8 cellular contexts compared by ENCODE assay signal in genomic region chr2:64873472-64873924, GRCh38.
A peak's percentile ranks its signal among the peaks of the same experiment; 100 is the strongest.
DNase-seq lines count a peak whose midpoint lies in the region; ATAC-seq and TF ChIP-seq lines count a peak whose summit lies in the region.

No MANE protein-coding gene starts in this region.

- peaks cover 6% of the 10 kb centered on the region for H3K4me1 Mint-ChIP-seq in activated T-helper 2 cell treated with anti-CD3 and anti-CD28 coated beads, Interferon-gamma antibody, Interleukin-2, Interleukin-4, amounts not matched to agents 10 μg/mL and 5 μg/mL and 100 μg/mL, durations not matched to agents 14 hours and 24 hours and 36 hours (ENCODE audit: low read depth)
- peaks cover 9% of the 10 kb centered on the region for H3K4me1 Mint-ChIP-seq in glutamatergic neuron (ENCODE audit: low read depth, unreplicated experiment)

- H3K36me3 ChIP-seq in DND-41 (ENCODE audit: insufficient read depth, low read length) (no peaks in the 10 kb centered on the region), upper lobe of right lung (no peaks in the 10 kb centered on the region)

- H3K9ac ChIP-seq in DND-41 (ENCODE audit: low read depth, low read length) = no peak overlapping the region

- no peaks in the 10 kb centered on the region for H3K79me2 ChIP-seq in DND-41 (ENCODE audit: insufficient read depth, low read length)

- H3K36me3 Mint-ChIP-seq in activated T-helper 2 cell treated with anti-CD3 and anti-CD28 coated beads, Interferon-gamma antibody, Interleukin-2, Interleukin-4, amounts not matched to agents 10 μg/mL and 5 μg/mL and 100 μg/mL, durations not matched to agents 14 hours and 24 hours and 36 hours (ENCODE audit: low read depth) = no peaks in the 10 kb centered on the region
- H3K36me3 Mint-ChIP-seq in glutamatergic neuron (ENCODE audit: unreplicated experiment) = no peaks in the 10 kb centered on the region

- H3K9me3 ChIP-seq in DND-41 (ENCODE audit: insufficient read depth, low read length, severe bottlenecking) (no peaks in the 10 kb centered on the region), upper lobe of right lung (no peaks in the 10 kb centered on the region)

- H3K4me2 ChIP-seq in DND-41 (ENCODE audit: insufficient read depth, low read length) = peak overlapping the region; percentile 28

- H2AFZ ChIP-seq in DND-41 (ENCODE audit: low read depth, low read length) = peak overlapping the region; percentile 58

- H4K20me1 ChIP-seq in DND-41 (ENCODE audit: insufficient read depth, low read length) = no peaks in the 10 kb centered on the region

- no peaks in the 10 kb centered on the region for H3K27me3 ChIP-seq in DND-41 (ENCODE audit: insufficient read depth, low read length, poor library complexity)
- no peaks in the 10 kb centered on the region for H3K27me3 ChIP-seq in upper lobe of right lung

- no peaks in the 10 kb centered on the region for H3K9me3 Mint-ChIP-seq in activated T-helper 2 cell treated with anti-CD3 and anti-CD28 coated beads, Interferon-gamma antibody, Interleukin-2, Interleukin-4, amounts not matched to agents 10 μg/mL and 5 μg/mL and 100 μg/mL, durations not matched to agents 14 hours and 24 hours and 36 hours
- H3K9me3 Mint-ChIP-seq in glutamatergic neuron (ENCODE audit: unreplicated experiment) = no peaks in the 10 kb centered on the region

- peak; percentile 96 for TF ChIP-seq CTCF in DND-41 (IDR thresholded peaks at IDR 0.05; ENCODE audit: borderline replicate concordance, extremely low read depth, low read length, poor library complexity, severe bottlenecking)
- TF ChIP-seq CTCF in glutamatergic neuron (IDR thresholded peaks at IDR 0.05; ENCODE audit: partially characterized antibody, unreplicated experiment) = peak; percentile 99
- TF ChIP-seq CTCF in upper lobe of right lung (IDR thresholded peaks at IDR 0.05) = peak; percentile 98

- H3K27me3 Mint-ChIP-seq in activated T-helper 2 cell treated with anti-CD3 and anti-CD28 coated beads, Interferon-gamma antibody, Interleukin-2, Interleukin-4, amounts not matched to agents 10 μg/mL and 5 μg/mL and 100 μg/mL, durations not matched to agents 14 hours and 24 hours and 36 hours (ENCODE audit: low read depth) = peaks cover 12% of the 10 kb centered on the region
- H3K27me3 Mint-ChIP-seq in glutamatergic neuron (ENCODE audit: unreplicated experiment) = peaks cover 4% of the 10 kb centered on the region

- no peak overlapping the region for H3K27ac ChIP-seq in DND-41 (ENCODE audit: low read length)
- no peak overlapping the region for H3K27ac ChIP-seq in upper lobe of right lung

- H3K4me3 Mint-ChIP-seq in activated T-helper 2 cell treated with anti-CD3 and anti-CD28 coated beads, Interferon-gamma antibody, Interleukin-2, Interleukin-4, amounts not matched to agents 10 μg/mL and 5 μg/mL and 100 μg/mL, durations not matched to agents 14 hours and 24 hours and 36 hours (ENCODE audit: low read depth) = no peak overlapping the region
- H3K4me3 Mint-ChIP-seq in glutamatergic neuron (ENCODE audit: unreplicated experiment) = no peak overlapping the region

- H3K27ac Mint-ChIP-seq in activated T-helper 2 cell treated with anti-CD3 and anti-CD28 coated beads, Interferon-gamma antibody, Interleukin-2, Interleukin-4, amounts not matched to agents 10 μg/mL and 5 μg/mL and 100 μg/mL, durations not matched to agents 14 hours and 24 hours and 36 hours = peak overlapping the region; percentile 12
- no peak overlapping the region for H3K27ac Mint-ChIP-seq in glutamatergic neuron (ENCODE audit: unreplicated experiment)

- H3K4me1 ChIP-seq in DND-41 (ENCODE audit: insufficient read depth, low read length) (peaks cover 3% of the 10 kb centered on the region), upper lobe of right lung (peaks cover 6% of the 10 kb centered on the region)

- H3K4me3 ChIP-seq in DND-41 (ENCODE audit: low read depth in 1 of 2, low read length in 2 of 2) = no peak overlapping the region
- H3K4me3 ChIP-seq in upper lobe of right lung = peak overlapping the region; percentile 20

- intact Hi-C loops in activated T-helper 2 cell treated with anti-CD3 and anti-CD28 coated beads, Interferon-gamma antibody, Interleukin-2, Interleukin-4, amounts not matched to agents 10 μg/mL and 5 μg/mL and 100 μg/mL, durations not matched to agents 14 hours and 24 hours and 36 hours (cut with micrococcal nuclease) = loop anchor here (1.0 to 2.0 kb wide), 3 partner anchors 286 to 543 kb away; no protein-coding TSS in a partner anchor
- intact Hi-C loops in posterior vena cava (cut with DNase I) (no loop called here), upper lobe of right lung (cut with DNase I) (no loop called here)

- DNase-seq in DND-41 (peak; percentile 76), HuH-7 (ENCODE audit: low spot score) (peak; percentile 90), RPMI7951 (ENCODE audit: low read depth) (peak; percentile 40), glutamatergic neuron (peak; percentile 90), posterior vena cava (ENCODE audit: low spot score) (peak; percentile 94), upper lobe of right lung (peak; percentile 91)
- peak; percentile 73 for DNase-seq in activated T-helper 2 cell treated with anti-CD3 and anti-CD28 coated beads, Interferon-gamma antibody, Interleukin-2, Interleukin-4, amounts not matched to agents 10 μg/mL and 5 μg/mL and 100 μg/mL, durations not matched to agents 14 hours and 24 hours and 36 hours (ENCODE audit: low spot score)

- ATAC-seq in DND-41 (ENCODE audit: insufficient read depth, low read depth) (peak; percentile 97), GM21515 (IDR thresholded peaks at IDR 0.05; ENCODE audit: unreplicated experiment) (peak; percentile 87), upper lobe of right lung (peak; percentile 98)

Comparison
In these comparisons a context has a peak if more than half of its experiments do, and no peak if none do; other contexts are left out.
1. DNase-seq: peak in every context shown above with its lines; median percentile 94 in posterior vena cava; 91 in upper lobe of right lung; 90 in HuH-7; 90 in glutamatergic neuron; 76 in DND-41; 73 in activated T-helper 2 cell treated with anti-CD3 and anti-CD28 coated beads, Interferon-gamma antibody, Interleukin-2, Interleukin-4, amounts not matched to agents 10 μg/mL and 5 μg/mL and 100 μg/mL, durations not matched to agents 14 hours and 24 hours and 36 hours; 40 in RPMI7951.